28 cellular contexts compared by ENCODE assay signal in genomic region chr18:9447334-9447733, GRCh38.
"Had no signal": no experiment of that assay in that cellular context is flagged by ENCODE, and none has a peak within 500 bp of the region (broad histone marks: within the 10 kb centered on the region; RNA-seq: fewer than 3 reads in every experiment).

No MANE protein-coding gene starts in this region.

- H3K4me3 Mint-ChIP-seq: dendritic cell treated with granulocyte-macrophage colony-stimulating factor and Interleukin-4, amounts not matched to agents 40 ng/mL and 50 ng/mL, for 4 days; effector memory CD8-positive, alpha-beta T cell; endodermal cell had no signal

- H3K27ac ChIP-seq: colonic mucosa, epithelial cell of prostate, esophagus squamous epithelium, gastrocnemius medialis, heart right ventricle, left lung, lower lobe of right lung had no signal

- H3K27ac Mint-ChIP-seq: dendritic cell treated with granulocyte-macrophage colony-stimulating factor and Interleukin-4, amounts not matched to agents 40 ng/mL and 50 ng/mL, for 4 days; effector memory CD8-positive, alpha-beta T cell; endodermal cell had no signal

- FAIRE-seq: endometrium, islet of Langerhans, keratinocyte had no signal

- H3K27me3 ChIP-seq: colonic mucosa, esophagus squamous epithelium, left lung had no signal

- H3K4me3 ChIP-seq: colonic mucosa, esophagus squamous epithelium, gastrocnemius medialis, heart right ventricle, left lung, lower lobe of right lung, mucosa of descending colon had no signal

- H3K4me1 Mint-ChIP-seq: naive B cell had no signal

- H3K36me3 ChIP-seq: colonic mucosa, esophagus squamous epithelium, gastrocnemius medialis, heart right ventricle, left lung, lower lobe of right lung had no signal

- H3K4me1 ChIP-seq: colonic mucosa, esophagus squamous epithelium, gastrocnemius medialis, heart right ventricle, left lung, lower lobe of right lung had no signal

- DNase-seq: colonic mucosa; cortex of kidney; effector CD8-positive, alpha-beta T cell; effector memory CD8-positive, alpha-beta T cell; endodermal cell; erythroblast; esophagus squamous epithelium; foreskin fibroblast; foreskin melanocyte; gastrocnemius medialis; glutamatergic neuron; head of caudate nucleus; heart right ventricle; hippocampal formation; left cardiac atrium; left lung; left ventricle myocardium superior; lower lobe of right lung; mesendoderm; midbrain; mucosa of descending colon; naive B cell had no signal

- ATAC-seq: effector memory CD8-positive, alpha-beta T cell; esophagus mucosa; gastrocnemius medialis; heart right ventricle; left cardiac atrium; left lung; left ventricle myocardium superior; lower lobe of right lung; mucosa of descending colon had no signal

- H3K9me3 ChIP-seq: colonic mucosa, gastrocnemius medialis had no signal
